15 cellular contexts compared by ENCODE assay signal in genomic region chr13:107025991-107026390, GRCh38.
DNase-seq lines count a peak whose midpoint lies in the region; FAIRE-seq and TF ChIP-seq lines count a peak whose summit lies in the region.
"Had no signal": no experiment of that assay in that cellular context is flagged by ENCODE, and none has a peak within 500 bp of the region (broad histone marks: within the 10 kb centered on the region; RNA-seq: fewer than 3 reads in every experiment).

No MANE protein-coding gene starts in this region.

- H3K4me3 ChIP-seq in fibroblast of mammary gland (ENCODE audit: control insufficient read depth, low read depth, low read length), result no peak overlapping the region

- FAIRE-seq in RCC 7860 (lab: Jason Lieb, UNC), result no peak

- no peaks in the 10 kb centered on the region for H3K27me3 Mint-ChIP-seq in mesothelial cell of epicardium (ENCODE audit: low read depth)

- DNase-seq in AG08395 (ENCODE audit: low spot score), result peak; percentile 35
- peak; percentile 41 for DNase-seq in RCC 7860 (ENCODE audit: low spot score)
- DNase-seq in fibroblast of mammary gland (ENCODE audit: low read depth), result peak; percentile 2
- no peak for DNase-seq in mesothelial cell of epicardium (ENCODE audit: low spot score in 2 of 2, unreplicated experiment in 2 of 2)
- no peak for DNase-seq in DMS153 treated with DMSO at 0.1 percent for 48 hours (lab: John Stamatoyannopoulos, UW; ENCODE audit: unreplicated experiment)
- no peak for DNase-seq in NCI-H1105 (lab: John Stamatoyannopoulos, UW)
- no peak for DNase-seq in superior temporal gyrus (ENCODE audit: extremely low spot score)
- no peak for DNase-seq in OCI-M1 (lab: John Stamatoyannopoulos, UW)
- DNase-seq: ACHN; activated CD4-positive, CD25-positive, alpha-beta regulatory T cell treated with anti-CD3 and anti-CD28 coated beads, Interleukin-2, amount 50 U/mL, for 72 hours; activated T-cell treated with anti-CD3 and anti-CD28 coated beads, Interleukin-2, amount 50 U/mL, for 72 hours; DMS 273 treated with DMSO at 0.1 percent for 48 hours; HFFc6; left colon; NCI-H526 had no signal

- no peak overlapping the region for H3K4me3 Mint-ChIP-seq in mesothelial cell of epicardium
- H3K4me3 Mint-ChIP-seq: activated T-cell treated with anti-CD3 and anti-CD28 coated beads, Interleukin-2, amount 50 U/mL, for 72 hours; HFFc6 had no signal

- H3K36me3 Mint-ChIP-seq in mesothelial cell of epicardium, result no peaks in the 10 kb centered on the region

- no peak for TF ChIP-seq CTCF in fibroblast of mammary gland (conservative IDR thresholded peaks at IDR 0.05; ENCODE audit: control insufficient read depth, insufficient read depth, low read depth, low read length)
- no peak for TF ChIP-seq CTCF in mesothelial cell of epicardium (IDR thresholded peaks at IDR 0.05; ENCODE audit: unreplicated experiment)

- H3K9me3 Mint-ChIP-seq in mesothelial cell of epicardium, result peaks cover 4% of the 10 kb centered on the region
- H3K9me3 Mint-ChIP-seq: HFFc6 had no signal

- H3K4me1 Mint-ChIP-seq in mesothelial cell of epicardium, result peaks cover 15% of the 10 kb centered on the region

- H3K27ac Mint-ChIP-seq in mesothelial cell of epicardium, result peak overlapping the region; percentile 57
- H3K27ac Mint-ChIP-seq: activated T-cell treated with anti-CD3 and anti-CD28 coated beads, Interleukin-2, amount 50 U/mL, for 72 hours; HFFc6 had no signal

Comparison
In these comparisons a context has a peak if more than half of its experiments do, and no peak if none do; other contexts are left out.
1. DNase-seq: peak in AG08395 (single experiment), RCC 7860 (single experiment) and fibroblast of mammary gland (single experiment); none in mesothelial cell of epicardium (0 of 2), DMS153 treated with DMSO at 0.1 percent for 48 hours (single experiment), NCI-H1105 (single experiment), superior temporal gyrus (single experiment) and OCI-M1 (single experiment).